In the genomic region with DNA sequence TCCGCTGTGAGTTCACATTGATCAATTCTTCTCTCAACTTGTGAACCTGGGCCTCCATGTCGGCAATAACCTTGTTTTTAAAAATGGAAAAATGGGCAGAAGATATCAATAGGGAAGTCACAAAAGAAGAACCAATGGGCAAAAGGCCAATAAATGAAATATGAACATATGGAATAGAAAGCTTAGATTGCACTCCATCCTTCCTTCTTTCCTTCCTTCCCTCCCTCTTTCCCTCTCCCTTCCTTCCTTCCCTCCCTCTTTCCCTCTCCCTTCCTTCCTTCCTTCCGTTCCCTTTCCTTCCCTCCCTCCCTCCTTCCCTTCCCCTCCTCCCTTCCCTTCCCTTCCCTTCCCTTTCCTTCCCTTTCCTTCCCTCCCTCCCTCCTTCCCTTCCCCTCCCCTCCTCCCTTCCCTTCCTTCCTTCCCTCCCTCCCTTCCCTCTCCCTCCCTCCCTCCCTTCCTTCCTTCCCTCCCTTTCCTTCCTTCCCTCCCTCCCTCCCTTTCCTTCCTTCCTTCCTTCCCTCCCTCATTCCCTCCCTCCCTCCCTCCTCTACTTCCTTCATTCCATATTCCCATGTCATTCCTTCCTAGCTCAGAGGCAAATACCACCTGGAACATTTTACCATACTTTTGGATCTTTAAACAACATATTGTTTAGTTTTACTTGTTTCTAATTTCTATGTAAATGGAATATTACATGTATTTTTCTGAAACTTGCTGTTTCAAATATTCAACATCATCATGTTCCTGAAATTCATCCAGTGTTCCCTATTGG, we compare ENCODE assay signal across 24 cellular contexts.
DNase-seq lines count a peak whose midpoint lies in the region; ATAC-seq, FAIRE-seq and TF ChIP-seq lines count a peak whose summit lies in the region.
"Had no signal": no experiment of that assay in that cellular context is flagged by ENCODE, and none has a peak within 500 bp of the region (broad histone marks: within the 10 kb centered on the region; RNA-seq: fewer than 3 reads in every experiment).

No MANE protein-coding gene starts in this region.

- no peaks in the 10 kb centered on the region for H4K20me1 ChIP-seq in K562 (replicated peaks; ENCODE audit: control insufficient read depth, insufficient read depth, low read length)
- H4K20me1 ChIP-seq: BLaER1 had no signal

- POLR2A ChIA-PET in HEK293 (lab: Yijun Ruan, JAX): interaction anchor here (0.7 kb wide), 1 partner anchor 334 kb away, joined by 6 read pairs; no protein-coding TSS in a partner anchor
- POLR2A ChIA-PET in K562 (lab: Yijun Ruan, JAX): no interaction called here

- no peaks in the 10 kb centered on the region for H3K9me3 ChIP-seq in HEK293 (ENCODE audit: control insufficient read depth, insufficient read depth, low read depth, low read length)
- H3K9me3 ChIP-seq in K562 (replicated peaks; ENCODE audit: control insufficient read depth, insufficient read depth, low read depth, low read length): no peaks in the 10 kb centered on the region
- H3K9me3 ChIP-seq: BE2C, BLaER1 had no signal

- H3K79me2 ChIP-seq in K562 (ENCODE audit: control insufficient read depth, insufficient read depth, low read length): no peaks in the 10 kb centered on the region

- intact Hi-C loops in K562 (cut with micrococcal nuclease): no loop called here

- in situ Hi-C loops in K562 (cut with MboI): no loop called here

- TF ChIP-seq CTCF in HEK293 (tag by site-specific recombination; IDR thresholded peaks at IDR 0.05) (no peak), K562 (IDR thresholded peaks at IDR 0.05 in 2 of 3, conservative IDR thresholded peaks at IDR 0.05 in 1 of 3; ENCODE audit: insufficient read depth in 2 of 3, low read depth in 1 of 3, low read length in 3 of 3) (no peak)

- no peak for TF ChIP-seq EP300 in K562 (IDR thresholded peaks at IDR 0.05; ENCODE audit: low read length)

- WGBS in K562 (ENCODE audit: insufficient coverage, low coverage, missing lambda C conversion rate): 0% methylated on average over 2 of the region's 3 CpGs

- no peak overlapping the region for H3K4me3 ChIP-seq in HEK293 (ENCODE audit: low read depth, low read length)
- H3K4me3 ChIP-seq in K562: no peak overlapping the region
- H3K4me3 ChIP-seq: BLaER1, GM12878 had no signal

- H3K4me1 ChIP-seq in HEK293 (ENCODE audit: control insufficient read depth, insufficient read depth, low read length) (no peaks in the 10 kb centered on the region), K562 (replicated peaks in 1 of 2; ENCODE audit: control insufficient read depth in 2 of 2, insufficient read depth in 2 of 2, low read length in 2 of 2) (no peaks in the 10 kb centered on the region)
- H3K4me1 ChIP-seq: BE2C, BLaER1 had no signal

- ATAC-seq in K562 (no peak), HG02938 (IDR thresholded peaks at IDR 0.05; ENCODE audit: unreplicated experiment) (no peak)
- ATAC-seq: GM12878 had no signal

- H2AFZ ChIP-seq in K562 (ENCODE audit: low read depth, low read length): no peak overlapping the region

- H3K27ac ChIP-seq in HEK293 (ENCODE audit: extremely low read depth, low read depth, low read length) (no peak overlapping the region), K562 (ENCODE audit: extremely low read depth, low read depth, low read length) (no peak overlapping the region)
- H3K27ac ChIP-seq: BLaER1 had no signal

- H3K27me3 ChIP-seq in K562 (ENCODE audit: control insufficient read depth in 2 of 2, insufficient read depth in 2 of 2, low read length in 2 of 2): no peaks in the 10 kb centered on the region
- H3K27me3 ChIP-seq: BLaER1 had no signal

- peak; percentile 10 for DNase-seq in NCI-H69 (lab: John Stamatoyannopoulos, UW)
- no peak for DNase-seq in K562 (ENCODE audit: extremely low read depth in 1 of 4, low spot score in 3 of 4)
- DNase-seq in NCI-H2107 treated with DMSO at 0.1 percent for 48 hours (lab: John Stamatoyannopoulos, UW; ENCODE audit: unreplicated experiment): no peak
- DNase-seq: 8988T; ACHN; BE2C; C1 segment of cervical spinal cord; CD4-positive, alpha-beta memory T cell; CD4-positive, CD25-positive, alpha-beta regulatory T cell; CD8-positive, alpha-beta memory T cell; COR-L47; DMS 273 treated with DMSO at 0.1 percent for 48 hours; DMS153; DMS53; DMS79; DND-41; EL; GDM1 had no signal

- no peak for FAIRE-seq in K562 (lab: Jason Lieb, UNC)
- FAIRE-seq: GM12878, GM12892, GM18507 had no signal

- BruUV-seq in K562 (replicated peaks; lab: Mats Ljungman, UMichigan): no TSS peak

- H3K9me1 ChIP-seq in K562 (ENCODE audit: control insufficient read depth, insufficient read depth, low read length): no peaks in the 10 kb centered on the region

- H3K36me3 ChIP-seq in HEK293 (ENCODE audit: control insufficient read depth in 2 of 2, insufficient read depth in 1 of 2, low read length in 2 of 2) (no peaks in the 10 kb centered on the region), K562 (ENCODE audit: control insufficient read depth, insufficient read depth, low read length) (no peaks in the 10 kb centered on the region)
- H3K36me3 ChIP-seq: BE2C had no signal

- no peak overlapping the region for H3K9ac ChIP-seq in K562 (ENCODE audit: insufficient read depth in 1 of 2, low read depth in 2 of 2, low read length in 2 of 2)
- H3K9ac ChIP-seq: BLaER1 had no signal

- CTCF ChIA-PET in HEK293 (lab: Yijun Ruan, JAX) (no interaction called here), K562 (lab: Yijun Ruan, JAX; ENCODE audit: low intra/inter-chr PET ratio) (no interaction called here)

- H3K4me2 ChIP-seq in K562 (ENCODE audit: insufficient read depth, low read length): no peak overlapping the region
- H3K4me2 ChIP-seq: BLaER1 had no signal

- no peak for TF ChIP-seq RAD21 in K562 (CRISPR knock-in tag; conservative IDR thresholded peaks at IDR 0.05 in 1 of 2, IDR thresholded peaks at IDR 0.05 in 1 of 2)

- TF ChIP-seq POLR2A in K562 (conservative IDR thresholded peaks at IDR 0.05): no peak

TF ChIP-seq in HEK293, 187 proteins besides CTCF, POLR2A, EP300 and RAD21:
- TF ChIP-seq ZNF366 (tag by site-specific recombination; conservative IDR thresholded peaks at IDR 0.05) (peak; percentile 36; the same call in 1 of the 2 replicates), ZBTB6 (tag by site-specific recombination; IDR thresholded peaks at IDR 0.05) (no peak)

TF ChIP-seq in K562, 482 proteins besides CTCF, POLR2A, EP300 and RAD21:
- TF ChIP-seq KLF6 (CRISPR knock-in tag; IDR thresholded peaks at IDR 0.05; ENCODE audit: borderline replicate concordance) (no peak), ZBTB11 (CRISPR knock-in tag; IDR thresholded peaks at IDR 0.05) (no peak), PCBP2 (IDR thresholded peaks at IDR 0.05; ENCODE audit: low read depth, low read length, poor library complexity, severe bottlenecking) (peak; percentile 99), PCBP1 (IDR thresholded peaks at IDR 0.05; ENCODE audit: low read depth, low read length, poor library complexity, severe bottlenecking) (peak; percentile 86), MEF2D (tag; conservative IDR thresholded peaks at IDR 0.05; ENCODE audit: low read depth) (no peak), NCOA2 (IDR thresholded peaks at IDR 0.05; ENCODE audit: partially characterized antibody in 2 of 2) (no peak), HNRNPK (IDR thresholded peaks at IDR 0.05; ENCODE audit: low read depth, low read length, poor library complexity, severe bottlenecking) (peak; percentile 84)
- TF ChIP-seq, protein P1, sequence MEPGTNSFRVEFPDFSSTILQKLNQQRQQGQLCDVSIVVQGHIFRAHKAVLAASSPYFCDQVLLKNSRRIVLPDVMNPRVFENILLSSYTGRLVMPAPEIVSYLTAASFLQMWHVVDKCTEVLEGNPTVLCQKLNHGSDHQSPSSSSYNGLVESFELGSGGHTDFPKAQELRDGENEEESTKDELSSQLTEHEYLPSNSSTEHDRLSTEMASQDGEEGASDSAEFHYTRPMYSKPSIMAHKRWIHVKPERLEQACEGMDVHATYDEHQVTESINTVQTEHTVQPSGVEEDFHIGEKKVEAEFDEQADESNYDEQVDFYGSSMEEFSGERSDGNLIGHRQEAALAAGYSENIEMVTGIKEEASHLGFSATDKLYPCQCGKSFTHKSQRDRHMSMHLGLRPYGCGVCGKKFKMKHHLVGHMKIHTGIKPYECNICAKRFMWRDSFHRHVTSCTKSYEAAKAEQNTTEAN (CRISPR knock-in tag; IDR thresholded peaks at IDR 0.05): no peak
